ENCODE assay signal across 17 cellular contexts in the genomic region with DNA sequence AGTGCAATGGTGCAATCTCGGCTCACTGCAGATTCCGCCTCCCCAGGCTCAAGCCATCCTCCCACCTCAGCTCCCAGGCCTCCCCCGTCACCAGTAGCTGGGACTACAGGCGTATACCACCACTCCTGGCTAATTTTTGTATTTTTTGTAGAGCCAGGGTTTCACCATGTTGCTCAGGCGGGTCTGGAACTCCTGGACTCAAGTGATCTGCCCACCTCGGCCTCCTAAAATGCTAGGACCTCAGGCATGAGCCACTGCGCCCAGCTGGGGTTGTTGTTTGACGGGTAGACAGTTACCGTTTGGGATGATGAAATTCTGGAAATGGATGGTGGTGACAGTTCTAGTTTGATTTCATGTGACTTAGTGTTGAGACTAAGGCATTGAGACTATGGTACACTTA. TPM values are rescaled to one million over a fixed set of nuclear protein-coding genes. Genes with fewer than 3 reads are reported as not detected.
"Had no signal": no experiment of that assay in that cellular context is flagged by ENCODE, and none has a peak within 500 bp of the region (broad histone marks: within the 10 kb centered on the region; RNA-seq: fewer than 3 reads in every experiment).

No MANE protein-coding gene starts in this region.

- H3K4me1 ChIP-seq: left ventricle myocardium inferior had no signal

- H3K27me3 ChIP-seq: breast epithelium, esophagus squamous epithelium, pancreas, thyroid gland had no signal

- H3K4me3 ChIP-seq: breast epithelium, esophagus squamous epithelium, left ventricle myocardium inferior, pancreas, SK-N-MC, thyroid gland had no signal

- H3K27ac ChIP-seq: left ventricle myocardium inferior, pancreas, SK-N-MC, thyroid gland had no signal

- H3K36me3 ChIP-seq: breast epithelium, esophagus squamous epithelium, left ventricle myocardium inferior, pancreas, thyroid gland had no signal

- ATAC-seq: activated CD4-positive, alpha-beta T cell treated with anti-CD3 and anti-CD28 coated beads for 36 hours; activated CD8-positive, alpha-beta T cell treated with anti-CD3 and anti-CD28 coated beads, Interleukin-2, amount 10 ng/mL, durations not matched to agents 7 days and 5 days; pancreas; T-cell had no signal

- H3K9me3 ChIP-seq: breast epithelium, esophagus squamous epithelium, pancreas, thyroid gland had no signal

- DNase-seq: activated CD4-positive, alpha-beta T cell treated with anti-CD3 and anti-CD28 coated beads for 36 hours; activated CD8-positive, alpha-beta T cell treated with anti-CD3 and anti-CD28 coated beads, Interleukin-2, amount 10 ng/mL, durations not matched to agents 7 days and 5 days; activated gamma-delta T cell; activated naive CD8-positive, alpha-beta T cell treated with anti-CD3 and anti-CD28 coated beads, Interleukin-2, amount 10 ng/mL, durations not matched to agents 7 days and 5 days; anterior cingulate cortex; esophagus squamous epithelium; foreskin fibroblast; left ventricle myocardium inferior; T-cell; T1000; thyroid gland had no signal

RNA-seq across cellular contexts. Expression of gene CALML3, which starts 15.3 kb away (rescaled TPM):
- total RNA-seq: activated CD4-positive, alpha-beta T cell treated with anti-CD3 and anti-CD28 coated beads for 36 hours; activated CD8-positive, alpha-beta T cell treated with anti-CD3 and anti-CD28 coated beads, Interleukin-2, amount 10 ng/mL, durations not matched to agents 7 days and 5 days; activated naive CD8-positive, alpha-beta T cell treated with anti-CD3 and anti-CD28 coated beads, Interleukin-2, amount 10 ng/mL, durations not matched to agents 7 days and 5 days; left ventricle myocardium inferior; myocyte; pancreas; renal cortical epithelial cell; skeletal muscle tissue; T-cell had no signal

RNA-seq across cellular contexts. Expression of gene CALML5, which starts 40.7 kb away (rescaled TPM):
- total RNA-seq: activated CD4-positive, alpha-beta T cell treated with anti-CD3 and anti-CD28 coated beads for 36 hours; activated CD8-positive, alpha-beta T cell treated with anti-CD3 and anti-CD28 coated beads, Interleukin-2, amount 10 ng/mL, durations not matched to agents 7 days and 5 days; activated naive CD8-positive, alpha-beta T cell treated with anti-CD3 and anti-CD28 coated beads, Interleukin-2, amount 10 ng/mL, durations not matched to agents 7 days and 5 days; left ventricle myocardium inferior; myocyte; pancreas; renal cortical epithelial cell; skeletal muscle tissue; T-cell; thyroid gland had no signal
- polyA plus RNA-seq: pancreas had no signal
